25 cellular contexts compared by ENCODE assay signal in genomic region chr2:115118306-115118705, GRCh38.
A peak's percentile ranks its signal among the peaks of the same experiment; 100 is the strongest.
DNase-seq lines count a peak whose midpoint lies in the region; ATAC-seq, FAIRE-seq and TF ChIP-seq lines count a peak whose summit lies in the region.
"Had no signal": no experiment of that assay in that cellular context is flagged by ENCODE, and none has a peak within 500 bp of the region (broad histone marks: within the 10 kb centered on the region; RNA-seq: fewer than 3 reads in every experiment).

No MANE protein-coding gene starts in this region.

- no peaks in the 10 kb centered on the region for H3K4me1 ChIP-seq in K562 (replicated peaks in 1 of 2; ENCODE audit: control insufficient read depth in 2 of 2, insufficient read depth in 2 of 2, low read length in 2 of 2)
- no peaks in the 10 kb centered on the region for H3K4me1 ChIP-seq in mucosa of descending colon (ENCODE audit: low read depth)
- H3K4me1 ChIP-seq: BE2C, BLaER1 had no signal

- H3K4me2 ChIP-seq in K562 (ENCODE audit: insufficient read depth, low read length): no peak overlapping the region
- H3K4me2 ChIP-seq: BLaER1 had no signal

- H3K9ac ChIP-seq in K562 (ENCODE audit: insufficient read depth in 1 of 2, low read depth in 2 of 2, low read length in 2 of 2): no peak overlapping the region
- H3K9ac ChIP-seq: BLaER1 had no signal

- no peaks in the 10 kb centered on the region for H3K27me3 ChIP-seq in K562 (ENCODE audit: control insufficient read depth in 2 of 2, insufficient read depth in 2 of 2, low read length in 2 of 2)
- H3K27me3 ChIP-seq: BE2C, BLaER1 had no signal

- CTCF ChIA-PET in K562 (lab: Yijun Ruan, JAX; ENCODE audit: low intra/inter-chr PET ratio): no interaction called here

- DNase-seq in NCI-H748 (lab: John Stamatoyannopoulos, UW; ENCODE audit: unreplicated experiment) (peak; percentile 2), NCI-H748 treated with DMSO at 0.1 percent for 48 hours (lab: John Stamatoyannopoulos, UW) (no peak), K562 (ENCODE audit: extremely low read depth in 1 of 4, low spot score in 3 of 4) (no peak), mucosa of descending colon (no peak), NCI-H1694 (lab: John Stamatoyannopoulos, UW) (no peak)
- DNase-seq: 8988T; ACHN; BE2C; C1 segment of cervical spinal cord; CD4-positive, alpha-beta memory T cell; CD4-positive, CD25-positive, alpha-beta regulatory T cell; CD8-positive, alpha-beta memory T cell; COR-L47; DMS 273 treated with DMSO at 0.1 percent for 48 hours; DMS153; DMS53; DMS79; DND-41; EL; GDM1 had no signal

- TF ChIP-seq CTCF in K562 (IDR thresholded peaks at IDR 0.05 in 2 of 3, conservative IDR thresholded peaks at IDR 0.05 in 1 of 3; ENCODE audit: insufficient read depth in 2 of 3, low read depth in 1 of 3, low read length in 3 of 3): no peak
- no peak for TF ChIP-seq CTCF in mucosa of descending colon (IDR thresholded peaks at IDR 0.05)

- TF ChIP-seq EP300 in K562 (IDR thresholded peaks at IDR 0.05; ENCODE audit: low read length): no peak

- no peaks in the 10 kb centered on the region for H3K79me2 ChIP-seq in K562 (ENCODE audit: control insufficient read depth, insufficient read depth, low read length)

- H3K36me3 ChIP-seq in K562 (ENCODE audit: control insufficient read depth, insufficient read depth, low read length) (no peaks in the 10 kb centered on the region), mucosa of descending colon (ENCODE audit: low read depth) (no peaks in the 10 kb centered on the region)
- H3K36me3 ChIP-seq: BE2C, BLaER1 had no signal

- H3K27ac ChIP-seq in K562 (ENCODE audit: extremely low read depth, low read depth, low read length): no peak overlapping the region
- H3K27ac ChIP-seq: BLaER1 had no signal

- no peaks in the 10 kb centered on the region for H3K9me1 ChIP-seq in K562 (ENCODE audit: control insufficient read depth, insufficient read depth, low read length)

- no TSS peak for BruUV-seq in K562 (replicated peaks; lab: Mats Ljungman, UMichigan)

- POLR2A ChIA-PET in K562 (lab: Yijun Ruan, JAX): no interaction called here

- FAIRE-seq in K562 (lab: Jason Lieb, UNC): no peak
- FAIRE-seq: A204.1, GM12878, GM12892, GM18507 had no signal

- no peaks in the 10 kb centered on the region for H3K9me3 ChIP-seq in K562 (replicated peaks; ENCODE audit: control insufficient read depth, insufficient read depth, low read depth, low read length)
- no peaks in the 10 kb centered on the region for H3K9me3 ChIP-seq in mucosa of descending colon
- H3K9me3 ChIP-seq: BE2C, BLaER1 had no signal

- H3K4me3 ChIP-seq in K562 (no peak overlapping the region), mucosa of descending colon (no peak overlapping the region)
- H3K4me3 ChIP-seq: BLaER1, GM12878 had no signal

- in situ Hi-C loops in K562 (cut with MboI): no loop called here

- H4K20me1 ChIP-seq in K562 (replicated peaks; ENCODE audit: control insufficient read depth, insufficient read depth, low read length): no peaks in the 10 kb centered on the region
- H4K20me1 ChIP-seq: BLaER1 had no signal

- ATAC-seq in K562 (no peak), mucosa of descending colon (no peak)
- ATAC-seq: GM12878 had no signal

- TF ChIP-seq POLR2A in K562 (conservative IDR thresholded peaks at IDR 0.05): no peak

- no peak for TF ChIP-seq RAD21 in K562 (CRISPR knock-in tag; conservative IDR thresholded peaks at IDR 0.05 in 1 of 2, IDR thresholded peaks at IDR 0.05 in 1 of 2)

- no peak overlapping the region for H2AFZ ChIP-seq in K562 (ENCODE audit: low read depth, low read length)

- intact Hi-C loops in K562 (cut with micrococcal nuclease) (no loop called here), mucosa of descending colon (cut with DNase I, micrococcal nuclease) (no loop called here)

- WGBS in K562 (ENCODE audit: insufficient coverage, low coverage, missing lambda C conversion rate): 0% methylated on average over 2 of the region's 2 CpGs

TF ChIP-seq in K562, 482 proteins besides CTCF, POLR2A, EP300 and RAD21:
- TF ChIP-seq TGIF2 (CRISPR knock-in tag; IDR thresholded peaks at IDR 0.05) (no peak), RBM25 (IDR thresholded peaks at IDR 0.05; ENCODE audit: low read depth, low read length, severe bottlenecking) (no peak), NFIC (IDR thresholded peaks at IDR 0.05) (0 out of 2 replicates have a peak, but pooled peaks have one; percentile 20), CHD4 (IDR thresholded peaks at IDR 0.05; ENCODE audit: insufficient read depth, insufficient replicate concordance, low read depth, low read length, poor library complexity, severe bottlenecking) (no peak)
